ENCODE assay signal across 8 cellular contexts in the genomic region with DNA sequence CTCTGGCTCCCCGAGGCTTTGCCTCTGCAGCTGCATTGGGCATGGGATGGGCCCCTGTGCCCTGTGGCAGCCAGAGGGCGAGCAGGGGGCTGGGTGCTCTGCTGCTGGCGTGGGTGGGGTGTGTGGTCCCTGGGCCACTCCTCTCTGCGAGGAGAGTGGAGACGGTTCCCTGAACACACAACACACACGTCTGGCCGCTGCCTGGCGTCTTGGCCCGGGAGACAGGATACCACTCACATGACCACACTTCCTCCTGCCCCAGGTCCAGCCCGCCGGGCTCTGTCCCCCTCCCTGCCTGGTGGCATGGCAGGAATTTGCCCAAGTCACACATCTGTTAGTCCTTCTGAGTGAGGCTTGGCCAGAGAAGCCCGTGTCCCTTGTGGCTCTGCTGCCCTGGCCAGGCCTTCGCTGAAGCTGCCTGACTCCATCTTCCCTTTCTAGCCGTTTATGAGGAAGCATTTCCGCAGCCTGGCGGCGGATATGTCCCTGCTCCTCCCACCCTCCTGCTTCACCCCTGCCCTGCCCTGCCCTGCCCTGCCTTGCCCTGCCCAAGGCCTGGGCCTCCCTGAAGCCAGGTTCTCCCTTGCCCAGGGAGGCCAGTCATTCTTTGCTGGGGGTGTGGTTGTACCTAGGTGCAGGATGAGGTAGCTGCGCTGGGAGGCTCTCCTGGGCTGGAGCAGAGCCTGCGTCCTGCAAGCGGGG. TPM values are rescaled to one million over a fixed set of nuclear protein-coding genes. Genes with fewer than 3 reads are reported as not detected.
DNase-seq lines count a peak whose midpoint lies in the region; ATAC-seq, FAIRE-seq and TF ChIP-seq lines count a peak whose summit lies in the region.

No MANE protein-coding gene starts in this region.

- ATAC-seq in Panc1: peak; percentile 29
- no peak for ATAC-seq in GM19351 (IDR thresholded peaks at IDR 0.05; ENCODE audit: unreplicated experiment)

- no TSS peak for BruUV-seq in Panc1 (replicated peaks; lab: Mats Ljungman, UMichigan)

- POLR2A ChIA-PET in Panc1 (lab: Charles Lee): no interaction called here

- H3K27me3 ChIP-seq in Panc1 (ENCODE audit: control insufficient read depth, insufficient read depth, low read length) (no peaks in the 10 kb centered on the region), mucosa of rectum (ENCODE audit: control insufficient read depth in 2 of 2, insufficient read depth in 2 of 2, low read length in 2 of 2) (no peaks in the 10 kb centered on the region)

- peaks cover 47% of the 10 kb centered on the region for H3K4me1 ChIP-seq in Panc1 (ENCODE audit: control insufficient read depth, insufficient read depth, low read length)
- H3K4me1 ChIP-seq in mucosa of rectum (ENCODE audit: control insufficient read depth in 2 of 2, insufficient read depth in 2 of 2, low read length in 2 of 2): peaks cover 60 to 72% of the 10 kb centered on the region in 2 donors

- DNase-seq in COLO829 (ENCODE audit: low spot score) (peak; percentile 82), Panc1 (ENCODE audit: low read depth, low spot score) (no peak), epithelial cell of prostate (ENCODE audit: low read depth, low spot score) (no peak), urothelium cell line (ENCODE audit: low spot score) (peak; percentile 85), cerebellar nuclear complex (lab: John Stamatoyannopoulos, UW) (no peak), COR-L47 (lab: John Stamatoyannopoulos, UW) (no peak)

- CTCF ChIA-PET in Panc1 (lab: Charles Lee): interaction anchor here (0.5 kb wide), 1 partner anchor 20 kb away, joined by 3 read pairs; no protein-coding TSS in a partner anchor

- H3K9me3 ChIP-seq in Panc1 (ENCODE audit: control insufficient read depth, insufficient read depth, low read depth, low read length) (no peaks in the 10 kb centered on the region), mucosa of rectum (ENCODE audit: control insufficient read depth in 2 of 2, low read length in 2 of 2) (no peaks in the 10 kb centered on the region)

- in situ Hi-C loops in Panc1 (cut with HindIII; ENCODE audit: low pct_unique_long_range_greater_than_20kb, low sequenced_read_pairs): loop anchor here (25.0 kb wide), 1 partner anchor 103 kb away; no protein-coding TSS in a partner anchor

- H3K4me3 ChIP-seq in Panc1 (ENCODE audit: low read depth in 2 of 2, low read length in 2 of 2) (peak overlapping the region; percentile 89 to 90), mucosa of rectum (ENCODE audit: low read length in 2 of 2) (peak overlapping the region; percentile 79 to 86)

- H3K27ac ChIP-seq in Panc1 (ENCODE audit: low read length) (peak overlapping the region; percentile 98), epithelial cell of prostate (peak overlapping the region; percentile 93), mucosa of rectum (ENCODE audit: low read depth in 2 of 2, low read length in 2 of 2) (peak overlapping the region; percentile 94 to 95)

- peak; percentile 98 for FAIRE-seq in urothelium cell line (lab: Jason Lieb, UNC)

- H3K36me3 ChIP-seq in Panc1 (ENCODE audit: control insufficient read depth, insufficient read depth, low read length) (peaks cover 4% of the 10 kb centered on the region), mucosa of rectum (ENCODE audit: control insufficient read depth in 2 of 2, insufficient read depth in 2 of 2, low read length in 2 of 2) (peaks cover 0 to 7% of the 10 kb centered on the region in 2 donors)

- intact Hi-C loops in Panc1 (cut with micrococcal nuclease; ENCODE audit: unreplicated experiment): no loop called here

- TF ChIP-seq CTCF in Panc1 (IDR thresholded peaks at IDR 0.05): no peak

- peak overlapping the region; percentile 63 to 88 for H3K9ac ChIP-seq in mucosa of rectum (ENCODE audit: low read depth in 1 of 2, low read length in 2 of 2)

RNA-seq across cellular contexts. Expression of a gene that starts 3.0 kb away (rescaled TPM):
- 344 TPM for total RNA-seq in Panc1 (2021; ENCODE audit: unreplicated experiment)
- 404 TPM for polyA plus RNA-seq in Panc1 (2012; ENCODE audit: insufficient read length)

RNA-seq across cellular contexts. Expression of a gene that starts 32.5 kb away (rescaled TPM):
- 21.0 TPM for total RNA-seq in Panc1 (2021; ENCODE audit: unreplicated experiment)
- 28.9 TPM for polyA plus RNA-seq in Panc1 (2012; ENCODE audit: insufficient read length)

Comparison
In these comparisons a context has a peak if more than half of its experiments do, and no peak if none do; other contexts are left out.
1. DNase-seq: peak in COLO829 (single experiment) and urothelium cell line (single experiment); none in Panc1 (single experiment), epithelial cell of prostate (single experiment), cerebellar nuclear complex (0 of 2) and COR-L47 (single experiment).
2. Peak in every context shown above with its lines, with median percentiles within 50 percentile points of each other: H3K27ac ChIP-seq.